ENCODE assay signal across 1 cellular context in genomic region chr22:27644566-27644965, GRCh38.
TF ChIP-seq lines count a peak whose summit lies in the region.

No MANE protein-coding gene starts in this region.

TF ChIP-seq in H1, 55 proteins besides CTCF, POLR2A, EP300 and RAD21 (continued from another document):
- TF ChIP-seq HDAC2 (IDR thresholded peaks at IDR 0.05; ENCODE audit: borderline replicate concordance in 1 of 2, low read depth in 2 of 2, low read length in 2 of 2), result no peak
- TF ChIP-seq PHF8 (conservative IDR thresholded peaks at IDR 0.05; ENCODE audit: low read depth, low read length), result no peak
- TF ChIP-seq CTBP2 (IDR thresholded peaks at IDR 0.05; ENCODE audit: borderline replicate concordance, insufficient read depth, insufficient read length, low read length), result no peak
- TF ChIP-seq SIRT6 (IDR thresholded peaks at IDR 0.05; ENCODE audit: low read length), result no peak
- no peak for TF ChIP-seq CHD1 (IDR thresholded peaks at IDR 0.05; ENCODE audit: low read depth, low read length)
